In genomic region chr7:30616318-30616717, GRCh38 we compare ENCODE assay signal across 25 cellular contexts. TPM values are rescaled to one million over a fixed set of nuclear protein-coding genes. Genes with fewer than 3 reads are reported as not detected.
A peak's percentile ranks its signal among the peaks of the same experiment; 100 is the strongest.
DNase-seq lines count a peak whose midpoint lies in the region; ATAC-seq, FAIRE-seq and TF ChIP-seq lines count a peak whose summit lies in the region.
"Had no signal": no experiment of that assay in that cellular context is flagged by ENCODE, and none has a peak within 500 bp of the region (broad histone marks: within the 10 kb centered on the region; RNA-seq: fewer than 3 reads in every experiment).

No MANE protein-coding gene starts in this region.

- H3K4me1 ChIP-seq in left ventricle myocardium inferior: no peaks in the 10 kb centered on the region
- peaks cover 7% of the 10 kb centered on the region for H3K4me1 ChIP-seq in body of pancreas
- peaks cover 0 to 3% (median 0%) of the 10 kb centered on the region in 3 donors for H3K4me1 ChIP-seq in pancreas
- H3K4me1 ChIP-seq: BLaER1 had no signal

- no peak for FAIRE-seq in pancreas (lab: Jason Lieb, UNC)
- FAIRE-seq: A204.1, G401.6, RCC 7860 had no signal

- H3K27ac ChIP-seq in left ventricle myocardium inferior (replicated peaks): no peak overlapping the region
- peak overlapping the region in 1 of 4 donors; percentile 0 for H3K27ac ChIP-seq in body of pancreas
- H3K27ac ChIP-seq in pancreas: no peak overlapping the region
- H3K27ac ChIP-seq: BLaER1, KMS-11 had no signal

- TF ChIP-seq CTCF in activated CD8-positive, alpha-beta T cell treated with anti-CD3 and anti-CD28 coated beads for 36 hours (IDR thresholded peaks at IDR 0.05): no peak
- TF ChIP-seq CTCF in left ventricle myocardium inferior (IDR thresholded peaks at IDR 0.05; ENCODE audit: borderline replicate concordance): no peak
- TF ChIP-seq CTCF in body of pancreas (IDR thresholded peaks at IDR 0.05): no peak
- no peak for TF ChIP-seq CTCF in pancreas (IDR thresholded peaks at IDR 0.05)

- no peaks in the 10 kb centered on the region for H3K27me3 ChIP-seq in left ventricle myocardium inferior (ENCODE audit: low read depth)
- H3K27me3 ChIP-seq in body of pancreas: no peaks in the 10 kb centered on the region
- H3K27me3 ChIP-seq in pancreas: no peaks in the 10 kb centered on the region
- H3K27me3 ChIP-seq: BLaER1 had no signal

- H3K36me3 Mint-ChIP-seq in activated CD8-positive, alpha-beta T cell treated with anti-CD3 and anti-CD28 coated beads for 36 hours (ENCODE audit: low read depth): peaks cover 74% of the 10 kb centered on the region
- H3K36me3 Mint-ChIP-seq in activated CD8-positive, alpha-beta T cell treated with anti-CD3 and anti-CD28 coated beads, Interleukin-2, amount 10 ng/mL, durations not matched to agents 7 days and 5 days (ENCODE audit: low read depth): peaks cover 74% of the 10 kb centered on the region
- H3K36me3 Mint-ChIP-seq in activated T-helper 1 cell treated with anti-CD3 and anti-CD28 coated beads, Interleukin-12 subunit alpha, Interleukin-12 subunit beta, Interleukin-2, Interleukin-4 antibody, amounts not matched to agents 30 ng/mL and 10 ng/mL and 1 ng/mL, durations not matched to agents 14 hours and 24 hours and 36 hours (ENCODE audit: low read depth): peaks cover 63% of the 10 kb centered on the region

- peak overlapping the region; percentile 52 for H3K27ac Mint-ChIP-seq in activated CD8-positive, alpha-beta T cell treated with anti-CD3 and anti-CD28 coated beads for 36 hours
- H3K27ac Mint-ChIP-seq in activated CD8-positive, alpha-beta T cell treated with anti-CD3 and anti-CD28 coated beads, Interleukin-2, amount 10 ng/mL, durations not matched to agents 7 days and 5 days: no peak overlapping the region
- H3K27ac Mint-ChIP-seq in activated T-helper 1 cell treated with anti-CD3 and anti-CD28 coated beads, Interleukin-12 subunit alpha, Interleukin-12 subunit beta, Interleukin-2, Interleukin-4 antibody, amounts not matched to agents 30 ng/mL and 10 ng/mL and 1 ng/mL, durations not matched to agents 14 hours and 24 hours and 36 hours: no peak overlapping the region
- H3K27ac Mint-ChIP-seq: IgD-negative memory B cell had no signal

- POLR2A ChIA-PET in activated CD8-positive, alpha-beta T cell treated with anti-CD3 and anti-CD28 coated beads for 36 hours (lab: Charles Lee): no interaction called here
- POLR2A ChIA-PET in activated CD8-positive, alpha-beta T cell treated with anti-CD3 and anti-CD28 coated beads, Interleukin-2, amount 10 ng/mL, durations not matched to agents 7 days and 5 days (lab: Charles Lee): no interaction called here

- peaks cover 30% of the 10 kb centered on the region for H3K4me1 Mint-ChIP-seq in activated CD8-positive, alpha-beta T cell treated with anti-CD3 and anti-CD28 coated beads for 36 hours (ENCODE audit: low read depth)
- H3K4me1 Mint-ChIP-seq in activated CD8-positive, alpha-beta T cell treated with anti-CD3 and anti-CD28 coated beads, Interleukin-2, amount 10 ng/mL, durations not matched to agents 7 days and 5 days (ENCODE audit: low read depth): peaks cover 12% of the 10 kb centered on the region
- peaks cover 31% of the 10 kb centered on the region for H3K4me1 Mint-ChIP-seq in activated T-helper 1 cell treated with anti-CD3 and anti-CD28 coated beads, Interleukin-12 subunit alpha, Interleukin-12 subunit beta, Interleukin-2, Interleukin-4 antibody, amounts not matched to agents 30 ng/mL and 10 ng/mL and 1 ng/mL, durations not matched to agents 14 hours and 24 hours and 36 hours (ENCODE audit: low read depth)
- H3K4me1 Mint-ChIP-seq: IgD-negative memory B cell had no signal

- no peak for TF ChIP-seq POLR2A in body of pancreas (IDR thresholded peaks at IDR 0.05)

- intact Hi-C loops in activated CD8-positive, alpha-beta T cell treated with anti-CD3 and anti-CD28 coated beads for 36 hours (cut with micrococcal nuclease): no loop called here
- intact Hi-C loops in left ventricle myocardium superior (cut with micrococcal nuclease) (no loop called here), left ventricle myocardium inferior (cut with micrococcal nuclease) (no loop called here), body of pancreas (cut with DNase I) (no loop called here), pancreas (cut with DNase I) (no loop called here)
- intact Hi-C loops in activated T-helper 1 cell treated with anti-CD3 and anti-CD28 coated beads, Interleukin-12 subunit alpha, Interleukin-12 subunit beta, Interleukin-2, Interleukin-4 antibody, amounts not matched to agents 30 ng/mL and 10 ng/mL and 1 ng/mL, durations not matched to agents 14 hours and 24 hours and 36 hours (cut with micrococcal nuclease): no loop called here

- no peak for ATAC-seq in activated CD8-positive, alpha-beta T cell treated with anti-CD3 and anti-CD28 coated beads for 36 hours
- ATAC-seq in activated CD8-positive, alpha-beta T cell treated with anti-CD3 and anti-CD28 coated beads, Interleukin-2, amount 10 ng/mL, durations not matched to agents 7 days and 5 days: no peak
- ATAC-seq in left ventricle myocardium superior: peak; percentile 39
- no peak for ATAC-seq in body of pancreas
- ATAC-seq in pancreas: peak in 3 of 4 donors; percentile 62 to 78 (median 70)

- CTCF ChIA-PET in activated CD8-positive, alpha-beta T cell treated with anti-CD3 and anti-CD28 coated beads for 36 hours (lab: Charles Lee): no interaction called here
- CTCF ChIA-PET in activated CD8-positive, alpha-beta T cell treated with anti-CD3 and anti-CD28 coated beads, Interleukin-2, amount 10 ng/mL, durations not matched to agents 7 days and 5 days (lab: Charles Lee): no interaction called here

- no peak for DNase-seq in activated CD8-positive, alpha-beta T cell treated with anti-CD3 and anti-CD28 coated beads for 36 hours
- DNase-seq in activated CD8-positive, alpha-beta T cell treated with anti-CD3 and anti-CD28 coated beads, Interleukin-2, amount 10 ng/mL, durations not matched to agents 7 days and 5 days: no peak
- DNase-seq in left ventricle myocardium superior (no peak), left ventricle myocardium inferior (no peak), body of pancreas (peak in 3 of 4 donors; percentile 21 to 62 (median 40)), pancreas (peak in 1 of 6 donors; percentile 43), ecto neural progenitor cell (ENCODE audit: low spot score) (no peak)
- DNase-seq in activated T-helper 1 cell treated with anti-CD3 and anti-CD28 coated beads, Interleukin-12 subunit alpha, Interleukin-12 subunit beta, Interleukin-2, Interleukin-4 antibody, amounts not matched to agents 30 ng/mL and 10 ng/mL and 1 ng/mL, durations not matched to agents 14 hours and 24 hours and 36 hours (ENCODE audit: low spot score): no peak
- DNase-seq: CD4-positive, CD25-positive, alpha-beta regulatory T cell; DMS153; H7; NCI-H1092; NCI-H1417 treated with DMSO at 0.1 percent for 48 hours; NCI-H187; NCI-H2081 treated with DMSO at 0.1 percent for 48 hours; NCI-H2171; NCI-H226; NCI-H510A; SK-N-SH had no signal

- H3K36me3 ChIP-seq in left ventricle myocardium inferior (peaks cover 97% of the 10 kb centered on the region), body of pancreas (replicated peaks in 1 of 2; ENCODE audit: insufficient read depth in 1 of 2, low read depth in 2 of 2) (peaks cover 0 to 13% of the 10 kb centered on the region in 2 donors), pancreas (peaks cover 4 to 44% (median 15%) of the 10 kb centered on the region in 3 donors)

- H3K9me3 ChIP-seq in left ventricle myocardium inferior (replicated peaks) (no peaks in the 10 kb centered on the region), body of pancreas (no peaks in the 10 kb centered on the region), pancreas (no peaks in the 10 kb centered on the region)
- H3K9me3 ChIP-seq: BLaER1, SK-N-SH had no signal

- H3K4me3 ChIP-seq in left ventricle myocardium inferior (no peak overlapping the region), body of pancreas (no peak overlapping the region), pancreas (no peak overlapping the region)
- H3K4me3 ChIP-seq: BLaER1 had no signal

- no peaks in the 10 kb centered on the region for H3K9me3 Mint-ChIP-seq in activated CD8-positive, alpha-beta T cell treated with anti-CD3 and anti-CD28 coated beads for 36 hours
- no peaks in the 10 kb centered on the region for H3K9me3 Mint-ChIP-seq in activated CD8-positive, alpha-beta T cell treated with anti-CD3 and anti-CD28 coated beads, Interleukin-2, amount 10 ng/mL, durations not matched to agents 7 days and 5 days (ENCODE audit: insufficient read depth)
- no peaks in the 10 kb centered on the region for H3K9me3 Mint-ChIP-seq in activated T-helper 1 cell treated with anti-CD3 and anti-CD28 coated beads, Interleukin-12 subunit alpha, Interleukin-12 subunit beta, Interleukin-2, Interleukin-4 antibody, amounts not matched to agents 30 ng/mL and 10 ng/mL and 1 ng/mL, durations not matched to agents 14 hours and 24 hours and 36 hours
- H3K9me3 Mint-ChIP-seq: CD4-positive, CD25-positive, alpha-beta regulatory T cell; IgD-negative memory B cell had no signal

- H3K27me3 Mint-ChIP-seq in activated CD8-positive, alpha-beta T cell treated with anti-CD3 and anti-CD28 coated beads for 36 hours: no peaks in the 10 kb centered on the region
- no peaks in the 10 kb centered on the region for H3K27me3 Mint-ChIP-seq in activated CD8-positive, alpha-beta T cell treated with anti-CD3 and anti-CD28 coated beads, Interleukin-2, amount 10 ng/mL, durations not matched to agents 7 days and 5 days (ENCODE audit: low read depth)
- no peaks in the 10 kb centered on the region for H3K27me3 Mint-ChIP-seq in activated T-helper 1 cell treated with anti-CD3 and anti-CD28 coated beads, Interleukin-12 subunit alpha, Interleukin-12 subunit beta, Interleukin-2, Interleukin-4 antibody, amounts not matched to agents 30 ng/mL and 10 ng/mL and 1 ng/mL, durations not matched to agents 14 hours and 24 hours and 36 hours (ENCODE audit: insufficient read depth)
- H3K27me3 Mint-ChIP-seq: CD4-positive, CD25-positive, alpha-beta regulatory T cell; IgD-negative memory B cell had no signal

- H3K4me3 Mint-ChIP-seq in activated CD8-positive, alpha-beta T cell treated with anti-CD3 and anti-CD28 coated beads for 36 hours: no peak overlapping the region
- no peak overlapping the region for H3K4me3 Mint-ChIP-seq in activated CD8-positive, alpha-beta T cell treated with anti-CD3 and anti-CD28 coated beads, Interleukin-2, amount 10 ng/mL, durations not matched to agents 7 days and 5 days
- no peak overlapping the region for H3K4me3 Mint-ChIP-seq in activated T-helper 1 cell treated with anti-CD3 and anti-CD28 coated beads, Interleukin-12 subunit alpha, Interleukin-12 subunit beta, Interleukin-2, Interleukin-4 antibody, amounts not matched to agents 30 ng/mL and 10 ng/mL and 1 ng/mL, durations not matched to agents 14 hours and 24 hours and 36 hours
- H3K4me3 Mint-ChIP-seq: CD4-positive, CD25-positive, alpha-beta regulatory T cell; IgD-negative memory B cell had no signal

- 60 to 67% methylated on average over 4 of the region's 4 CpGs for WGBS in body of pancreas, 2 donors
- WGBS in pancreas, 2 donors: 70% methylated on average over 4 of the region's 4 CpGs

RNA-seq across cellular contexts. Expression of gene GARS1, which starts 21.6 kb away (rescaled TPM):
- 100 to 1,000 TPM; 338 to 354 TPM for total RNA-seq in activated CD8-positive, alpha-beta T cell treated with anti-CD3 and anti-CD28 coated beads for 36 hours
- 100 to 1,000 TPM; 185 to 189 TPM for total RNA-seq in activated CD8-positive, alpha-beta T cell treated with anti-CD3 and anti-CD28 coated beads, Interleukin-2, amount 10 ng/mL, durations not matched to agents 7 days and 5 days
- total RNA-seq in left ventricle myocardium superior (31.6 TPM), left ventricle myocardium inferior (42.3 TPM), body of pancreas (10 to 100 TPM; 43.1 to 70.9 TPM), pancreas (100 to 1,000 TPM in 1 of 6 donors, 10 to 100 TPM in 5; 34.0 to 191 (median 39.7) TPM)
- 10 to 100 TPM; 45.1 to 56.8 TPM for polyA plus RNA-seq in pancreas
- total RNA-seq in activated T-helper 1 cell treated with anti-CD3 and anti-CD28 coated beads, Interleukin-12 subunit alpha, Interleukin-12 subunit beta, Interleukin-2, Interleukin-4 antibody, amounts not matched to agents 30 ng/mL and 10 ng/mL and 1 ng/mL, durations not matched to agents 14 hours and 24 hours and 36 hours: 234 and 250 TPM in 2 replicates

Comparison
In these comparisons a context has a peak if more than half of its experiments do, and no peak if none do; other contexts are left out.
1. ATAC-seq: peak in left ventricle myocardium superior (single experiment) and pancreas (3 of 4); none in activated CD8-positive, alpha-beta T cell treated with anti-CD3 and anti-CD28 coated beads for 36 hours (single experiment), activated CD8-positive, alpha-beta T cell treated with anti-CD3 and anti-CD28 coated beads, Interleukin-2, amount 10 ng/mL, durations not matched to agents 7 days and 5 days (single experiment) and body of pancreas (single experiment).
2. DNase-seq: peak in body of pancreas (3 of 4); none in activated CD8-positive, alpha-beta T cell treated with anti-CD3 and anti-CD28 coated beads for 36 hours (single experiment), activated CD8-positive, alpha-beta T cell treated with anti-CD3 and anti-CD28 coated beads, Interleukin-2, amount 10 ng/mL, durations not matched to agents 7 days and 5 days (single experiment), left ventricle myocardium superior (single experiment), left ventricle myocardium inferior (single experiment), ecto neural progenitor cell (single experiment) and activated T-helper 1 cell treated with anti-CD3 and anti-CD28 coated beads, Interleukin-12 subunit alpha, Interleukin-12 subunit beta, Interleukin-2, Interleukin-4 antibody, amounts not matched to agents 30 ng/mL and 10 ng/mL and 1 ng/mL, durations not matched to agents 14 hours and 24 hours and 36 hours (single experiment).